Comparison of ENCODE assay signal across 9 cellular contexts in the genomic region with DNA sequence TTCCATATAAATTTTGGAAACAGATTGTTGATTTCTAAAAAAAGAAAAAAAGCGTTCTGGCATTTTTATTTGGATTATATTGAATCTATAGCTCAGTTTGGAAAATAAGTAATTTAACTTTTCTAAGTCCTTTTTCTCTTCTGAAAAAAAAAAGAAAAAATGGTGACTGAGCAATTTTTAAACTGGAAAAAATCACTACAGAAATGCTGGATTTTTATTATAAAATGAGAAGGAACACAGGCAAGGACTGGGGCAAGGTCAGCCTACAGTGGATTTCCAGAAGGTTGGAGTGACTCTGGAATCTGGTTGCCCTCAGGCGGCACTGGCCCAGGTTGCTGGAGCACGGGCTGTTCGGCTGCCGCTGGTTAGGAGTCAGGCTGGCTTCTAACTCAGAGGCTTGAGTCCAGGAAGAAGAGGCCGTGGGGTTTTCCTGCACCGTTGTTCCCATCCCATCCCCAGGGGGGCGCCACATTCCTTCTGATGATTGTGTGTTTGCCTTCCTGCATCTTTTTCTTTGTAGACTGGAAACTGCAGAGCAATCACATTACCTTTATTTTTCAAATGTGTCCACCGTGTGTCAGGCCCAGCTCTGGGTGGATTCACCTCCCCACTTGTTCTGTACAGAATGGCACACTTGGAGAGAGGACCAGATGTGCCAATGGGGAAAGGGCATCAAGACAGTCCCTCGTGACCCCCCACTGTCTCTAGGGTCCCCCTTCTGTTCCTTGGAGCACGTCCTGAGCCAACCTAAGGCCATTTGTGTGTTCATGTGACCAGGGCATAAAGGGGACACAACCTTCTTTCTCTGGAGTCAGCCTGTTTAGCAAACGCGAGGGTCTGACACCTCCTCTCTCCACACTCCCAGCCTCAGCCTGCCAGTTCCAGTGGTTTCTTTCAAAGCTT. TPM values are rescaled to one million over a fixed set of nuclear protein-coding genes. Genes with fewer than 3 reads are reported as not detected.
A peak's percentile ranks its signal among the peaks of the same experiment; 100 is the strongest.
DNase-seq lines count a peak whose midpoint lies in the region; ATAC-seq and TF ChIP-seq lines count a peak whose summit lies in the region.
"Had no signal": no experiment of that assay in that cellular context is flagged by ENCODE, and none has a peak within 500 bp of the region (broad histone marks: within the 10 kb centered on the region; RNA-seq: fewer than 3 reads in every experiment).

No MANE protein-coding gene starts in this region.

- H3K4me3 ChIP-seq in BLaER1 (no peak overlapping the region), HCT116 (replicated peaks in 1 of 2; ENCODE audit: low read depth in 1 of 2, low read length in 2 of 2) (no peak overlapping the region), fibroblast of villous mesenchyme (ENCODE audit: low read depth, low read length) (no peak overlapping the region)

- ATAC-seq in HCT116 (peak; percentile 49), GM18517 (IDR thresholded peaks at IDR 0.05; ENCODE audit: unreplicated experiment) (no peak), HG03095 (IDR thresholded peaks at IDR 0.05; ENCODE audit: unreplicated experiment) (no peak)
- ATAC-seq in activated T-cell treated with anti-CD3 and anti-CD28 coated beads, Interleukin-2, amount 50 U/mL, for 4 hours, result peak; percentile 40 to 52

- RAD21 ChIA-PET in HCT116 (lab: Charles Lee; ENCODE audit: low non-redundant PET in 1 of 2, low total read pairs in 2 of 2, uncharacterized antibody in 2 of 2, unreplicated experiment in 2 of 2), result no interaction called here

- H3K9me2 ChIP-seq in HCT116 (ENCODE audit: insufficient read depth), result no peaks in the 10 kb centered on the region

- intact Hi-C loops in HCT116 (cut with micrococcal nuclease) (loop anchor here (1.0 to 5.0 kb wide), 4 partner anchors 392 to 604 kb away; a partner anchor contains a TSS), posterior cingulate gyrus (cut with DNase I) (loop anchor here (10.0 kb wide), 1 partner anchor 155 kb away; no protein-coding TSS in a partner anchor)

- H3K79me2 ChIP-seq in HCT116 (ENCODE audit: insufficient read depth, low read length), result no peaks in the 10 kb centered on the region
- H3K79me2 ChIP-seq: parathyroid adenoma had no signal

- H3K9me3 ChIP-seq in BLaER1, result no peaks in the 10 kb centered on the region
- no peaks in the 10 kb centered on the region for H3K9me3 ChIP-seq in HCT116 (ENCODE audit: control insufficient read depth in 1 of 2, insufficient read depth in 1 of 2, low read depth in 1 of 2, low read length in 2 of 2)

- H2AFZ ChIP-seq in HCT116 (ENCODE audit: low read depth, low read length, poor library complexity, severe bottlenecking), result peak overlapping the region; percentile 86
- H2AFZ ChIP-seq: parathyroid adenoma had no signal

- TF ChIP-seq CTCF in HCT116 (IDR thresholded peaks at IDR 0.05 in 2 of 3, conservative IDR thresholded peaks at IDR 0.05 in 1 of 3; ENCODE audit: borderline replicate concordance in 1 of 3, insufficient read depth in 1 of 3, low read depth in 2 of 3, low read length in 2 of 3) (peak; percentile 63 to 89 (median 85); a peak in 5 of 6 replicates), fibroblast of villous mesenchyme (IDR thresholded peaks at IDR 0.05; ENCODE audit: insufficient read depth, low read depth, low read length) (peak; percentile 70)

- H3K36me3 ChIP-seq in BLaER1, result no peaks in the 10 kb centered on the region
- no peaks in the 10 kb centered on the region for H3K36me3 ChIP-seq in HCT116 (ENCODE audit: control insufficient read depth in 1 of 2, insufficient read depth in 2 of 2, low read length in 2 of 2)

- H4K20me1 ChIP-seq in BLaER1 (no peaks in the 10 kb centered on the region), HCT116 (ENCODE audit: insufficient read depth) (no peaks in the 10 kb centered on the region)

- POLR2A ChIA-PET in HCT116 (lab: Charles Lee), result interaction anchor here (0.8 kb wide), 1 partner anchor 18 kb away, joined by 3 read pairs; no protein-coding TSS in a partner anchor

- TF ChIP-seq POLR2A in HCT116 (IDR thresholded peaks at IDR 0.05; ENCODE audit: borderline replicate concordance, extremely low read depth, insufficient read depth, insufficient read length), result no peak

- no peak overlapping the region for H3K9ac ChIP-seq in BLaER1
- H3K9ac ChIP-seq in HCT116 (ENCODE audit: low read length), result 0 out of 2 replicates have a peak overlapping the region, but pooled peaks have one; percentile 12
- H3K9ac ChIP-seq: parathyroid adenoma had no signal

- H3K27me3 ChIP-seq in BLaER1, result no peaks in the 10 kb centered on the region
- H3K27me3 ChIP-seq in HCT116 (ENCODE audit: insufficient read depth, low read length), result no peaks in the 10 kb centered on the region

- no peaks in the 10 kb centered on the region for H3K4me1 Mint-ChIP-seq in activated T-cell treated with anti-CD3 and anti-CD28 coated beads, Interleukin-2, amount 50 U/mL, for 4 hours (ENCODE audit: low read depth)

- no TSS peak for BruUV-seq in HCT116 (replicated peaks; lab: Mats Ljungman, UMichigan)

- H3K4me2 ChIP-seq in BLaER1, result peak overlapping the region; percentile 30; the same call in 1 of the 2 replicates
- H3K4me2 ChIP-seq in HCT116 (ENCODE audit: low read length), result peak overlapping the region; percentile 48

- no peaks in the 10 kb centered on the region for H3K36me3 Mint-ChIP-seq in activated T-cell treated with anti-CD3 and anti-CD28 coated beads, Interleukin-2, amount 50 U/mL, for 4 hours (ENCODE audit: insufficient read depth)

- no peak overlapping the region for H3K4me3 Mint-ChIP-seq in activated T-cell treated with anti-CD3 and anti-CD28 coated beads, Interleukin-2, amount 50 U/mL, for 4 hours

- H3K4me1 ChIP-seq in BLaER1 (peaks cover 10% of the 10 kb centered on the region; the same call in 1 of the 2 replicates), HCT116 (ENCODE audit: control insufficient read depth in 1 of 2, insufficient read depth in 2 of 2, low read length in 2 of 2) (peaks cover 19 to 39% of the 10 kb centered on the region in 2 experiments; a peak in 3 of 4 replicates)
- H3K4me1 ChIP-seq: parathyroid adenoma had no signal

- H3K27me3 Mint-ChIP-seq in activated T-cell treated with anti-CD3 and anti-CD28 coated beads, Interleukin-2, amount 50 U/mL, for 4 hours (ENCODE audit: low read depth), result peaks cover 10% of the 10 kb centered on the region

- H3K9me3 Mint-ChIP-seq in activated T-cell treated with anti-CD3 and anti-CD28 coated beads, Interleukin-2, amount 50 U/mL, for 4 hours, result no peaks in the 10 kb centered on the region

- H3K27ac ChIP-seq in BLaER1, result no peak overlapping the region
- H3K27ac ChIP-seq in HCT116 (ENCODE audit: low read depth, low read length), result no peak overlapping the region
- H3K27ac ChIP-seq: parathyroid adenoma had no signal

- CTCF ChIA-PET in HCT116 (lab: Charles Lee), result interaction anchor here (0.7 to 2.0 kb wide), 5 partner anchors 46 to 574 kb away, joined by 3 to 15 read pairs (median 4); no protein-coding TSS in a partner anchor

- DNase-seq in HCT116 (ENCODE audit: low read depth, low spot score) (peak; percentile 58), NOMO-1 treated with dmso at 0.1 percent for 144 hours (lab: John Stamatoyannopoulos, UW; ENCODE audit: unreplicated experiment) (peak; percentile 68), fibroblast of villous mesenchyme (ENCODE audit: low read depth) (peak; percentile 34), posterior cingulate gyrus (peak in 8 of 10 donors; percentile 25 to 92 (median 66))
- peak; percentile 36 for DNase-seq in activated T-cell treated with anti-CD3 and anti-CD28 coated beads, Interleukin-2, amount 50 U/mL, for 4 hours

- TF ChIP-seq RAD21 in HCT116 (IDR thresholded peaks at IDR 0.05; ENCODE audit: low read depth), result peak; percentile 79

TF ChIP-seq in HCT116, 20 proteins besides CTCF, POLR2A, EP300 and RAD21:
- TF ChIP-seq CEBPB (IDR thresholded peaks at IDR 0.05; ENCODE audit: low read depth), result no peak
- TF ChIP-seq, protein P1, sequence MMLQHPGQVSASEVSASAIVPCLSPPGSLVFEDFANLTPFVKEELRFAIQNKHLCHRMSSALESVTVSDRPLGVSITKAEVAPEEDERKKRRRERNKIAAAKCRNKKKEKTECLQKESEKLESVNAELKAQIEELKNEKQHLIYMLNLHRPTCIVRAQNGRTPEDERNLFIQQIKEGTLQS (IDR thresholded peaks at IDR 0.05), result no peak
- no peak for TF ChIP-seq POLR2AphosphoS5 (IDR thresholded peaks at IDR 0.05; ENCODE audit: low read depth, low read length)
- no peak for TF ChIP-seq SP1 (IDR thresholded peaks at IDR 0.05; ENCODE audit: low read depth)
- no peak for TF ChIP-seq EZH2 (IDR thresholded peaks at IDR 0.05)
- no peak for TF ChIP-seq ZFX (IDR thresholded peaks at IDR 0.05)
- TF ChIP-seq, protein P2, sequence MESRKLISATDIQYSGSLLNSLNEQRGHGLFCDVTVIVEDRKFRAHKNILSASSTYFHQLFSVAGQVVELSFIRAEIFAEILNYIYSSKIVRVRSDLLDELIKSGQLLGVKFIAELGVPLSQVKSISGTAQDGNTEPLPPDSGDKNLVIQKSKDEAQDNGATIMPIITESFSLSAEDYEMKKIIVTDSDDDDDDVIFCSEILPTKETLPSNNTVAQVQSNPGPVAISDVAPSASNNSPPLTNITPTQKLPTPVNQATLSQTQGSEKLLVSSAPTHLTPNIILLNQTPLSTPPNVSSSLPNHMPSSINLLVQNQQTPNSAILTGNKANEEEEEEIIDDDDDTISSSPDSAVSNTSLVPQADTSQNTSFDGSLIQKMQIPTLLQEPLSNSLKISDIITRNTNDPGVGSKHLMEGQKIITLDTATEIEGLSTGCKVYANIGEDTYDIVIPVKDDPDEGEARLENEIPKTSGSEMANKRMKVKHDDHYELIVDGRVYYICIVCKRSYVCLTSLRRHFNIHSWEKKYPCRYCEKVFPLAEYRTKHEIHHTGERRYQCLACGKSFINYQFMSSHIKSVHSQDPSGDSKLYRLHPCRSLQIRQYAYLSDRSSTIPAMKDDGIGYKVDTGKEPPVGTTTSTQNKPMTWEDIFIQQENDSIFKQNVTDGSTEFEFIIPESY (IDR thresholded peaks at IDR 0.05; ENCODE audit: extremely low read depth, insufficient replicate concordance, low read length), result no peak
- no peak for TF ChIP-seq CBX3 (IDR thresholded peaks at IDR 0.05; ENCODE audit: low read depth)
- no peak for TF ChIP-seq TCF7L2 (IDR thresholded peaks at IDR 0.05; ENCODE audit: borderline replicate concordance, extremely low read depth, insufficient read depth, insufficient read length)

RNA-seq across cellular contexts. Expression of a gene that starts 44.5 kb away (rescaled TPM):
- total RNA-seq in HCT116 (2021; ENCODE audit: unreplicated experiment) (102 TPM), fibroblast of villous mesenchyme (109 and 111 TPM in 2 replicates)
- polyA plus RNA-seq in HCT116 (2012), result 85.8 and 94.9 TPM in 2 replicates
- 100 to 1,000 TPM; 203 to 279 (median 246) TPM for total RNA-seq in activated T-cell treated with anti-CD3 and anti-CD28 coated beads, Interleukin-2, amount 50 U/mL, for 4 hours

Comparison
In these comparisons a context has a peak if more than half of its experiments do, and no peak if none do; other contexts are left out.
1. ATAC-seq: peak in HCT116 (single experiment) and activated T-cell treated with anti-CD3 and anti-CD28 coated beads, Interleukin-2, amount 50 U/mL, for 4 hours (2 of 2); none in GM18517 (single experiment) and HG03095 (single experiment).
2. Peak in every context shown above with its lines, with median percentiles within 50 percentile points of each other: DNase-seq.